8 cellular contexts compared by ENCODE assay signal in genomic region chr17:74493381-74493833, GRCh38. TPM values are rescaled to one million over a fixed set of nuclear protein-coding genes. Genes with fewer than 3 reads are reported as not detected.
DNase-seq lines count a peak whose midpoint lies in the region; ATAC-seq and TF ChIP-seq lines count a peak whose summit lies in the region.

No MANE protein-coding gene starts in this region.

- POLR2A ChIA-PET in SK-N-SH (lab: Yijun Ruan, JAX) = no interaction called here

- H3K9me3 ChIP-seq in Karpas-422 (ENCODE audit: low read length) (no peaks in the 10 kb centered on the region), SK-N-SH (peaks cover 2% of the 10 kb centered on the region; the same call in 1 of the 2 replicates), ovary (no peaks in the 10 kb centered on the region), aorta (ENCODE audit: control insufficient read depth, low read length) (no peaks in the 10 kb centered on the region)

- ATAC-seq in aorta (ENCODE audit: low FRiP score) (peak; percentile 78), GM18519 (IDR thresholded peaks at IDR 0.05; ENCODE audit: low FRiP score, unreplicated experiment) (no peak)

- H2AFZ ChIP-seq in Karpas-422 (ENCODE audit: low read length) (no peak overlapping the region), SK-N-SH (ENCODE audit: low read depth) (no peak overlapping the region)

- H3K9ac ChIP-seq in Karpas-422 (ENCODE audit: low read length) (no peak overlapping the region), SK-N-SH (no peak overlapping the region)

- H3K4me3 Mint-ChIP-seq in activated naive CD4-positive, alpha-beta T cell treated with anti-CD3 and anti-CD28 coated beads, Interleukin-2, amount 10 ng/mL, durations not matched to agents 7 days and 5 days = no peak overlapping the region
- no peak overlapping the region for H3K4me3 Mint-ChIP-seq in glutamatergic neuron (ENCODE audit: unreplicated experiment)

- no peaks in the 10 kb centered on the region for H4K20me1 ChIP-seq in Karpas-422 (ENCODE audit: insufficient read depth, low read depth, low read length)
- no peaks in the 10 kb centered on the region for H4K20me1 ChIP-seq in SK-N-SH (ENCODE audit: insufficient read depth)

- H3K79me2 ChIP-seq in Karpas-422 (ENCODE audit: low read length) (no peaks in the 10 kb centered on the region), SK-N-SH (ENCODE audit: insufficient read depth) (no peaks in the 10 kb centered on the region)

- DNase-seq in GDM1 (lab: John Stamatoyannopoulos, UW) (peak; percentile 54), Karpas-422 (peak; percentile 72), SK-N-SH (peak; percentile 81), glutamatergic neuron (peak; percentile 87), ovary (peak; percentile 16 to 71 (median 51)), aorta (peak; percentile 77 to 85)
- peak; percentile 80 for DNase-seq in activated naive CD4-positive, alpha-beta T cell treated with anti-CD3 and anti-CD28 coated beads, Interleukin-2, amount 10 ng/mL, durations not matched to agents 7 days and 5 days

- CTCF ChIA-PET in SK-N-SH (lab: Yijun Ruan, JAX) = interaction anchor here (0.6 to 8.8 kb wide), 25 partner anchors 9 to 192 kb away, joined by 3 to 85 read pairs (median 5); partner anchors contain the start of genes BTBD17, CD300C and GPR142
- CTCF ChIA-PET in activated naive CD4-positive, alpha-beta T cell treated with anti-CD3 and anti-CD28 coated beads, Interleukin-2, amount 10 ng/mL, durations not matched to agents 7 days and 5 days (lab: Charles Lee) = interaction anchor here (0.9 to 5.1 kb wide), 7 partner anchors 9 to 126 kb away, joined by 3 to 55 read pairs (median 6); partner anchors contain the start of gene GPR142

- intact Hi-C loops in ovary (cut with DNase I) (no loop called here), aorta (cut with DNase I) (loop anchor here (2.0 to 5.0 kb wide), 2 partner anchors 125 to 126 kb away; partner anchors contain the start of gene GPR142 (in 1 of the 2))

- peaks cover 52% of the 10 kb centered on the region for H3K27me3 Mint-ChIP-seq in activated naive CD4-positive, alpha-beta T cell treated with anti-CD3 and anti-CD28 coated beads, Interleukin-2, amount 10 ng/mL, durations not matched to agents 7 days and 5 days
- peaks cover 4% of the 10 kb centered on the region for H3K27me3 Mint-ChIP-seq in glutamatergic neuron (ENCODE audit: unreplicated experiment)

- H3K36me3 ChIP-seq in Karpas-422 (ENCODE audit: insufficient read depth, low read length) (no peaks in the 10 kb centered on the region), SK-N-SH (replicated peaks in 1 of 2; ENCODE audit: control insufficient read depth in 1 of 2, insufficient read depth in 2 of 2, low read length in 1 of 2) (no peaks in the 10 kb centered on the region), ovary (no peaks in the 10 kb centered on the region), aorta (ENCODE audit: control insufficient read depth in 1 of 2, insufficient read depth in 2 of 2, low read length in 1 of 2) (no peaks in the 10 kb centered on the region)

- peaks cover 5% of the 10 kb centered on the region for H3K36me3 Mint-ChIP-seq in activated naive CD4-positive, alpha-beta T cell treated with anti-CD3 and anti-CD28 coated beads, Interleukin-2, amount 10 ng/mL, durations not matched to agents 7 days and 5 days
- H3K36me3 Mint-ChIP-seq in glutamatergic neuron (ENCODE audit: unreplicated experiment) = peaks cover 9% of the 10 kb centered on the region

- peak; percentile 94 for TF ChIP-seq RAD21 in SK-N-SH (IDR thresholded peaks at IDR 0.05; ENCODE audit: low read length)

- H3K4me1 Mint-ChIP-seq in activated naive CD4-positive, alpha-beta T cell treated with anti-CD3 and anti-CD28 coated beads, Interleukin-2, amount 10 ng/mL, durations not matched to agents 7 days and 5 days = peaks cover 8% of the 10 kb centered on the region
- peaks cover 4% of the 10 kb centered on the region for H3K4me1 Mint-ChIP-seq in glutamatergic neuron (ENCODE audit: low read depth, unreplicated experiment)

- TF ChIP-seq EP300 in SK-N-SH (IDR thresholded peaks at IDR 0.05; ENCODE audit: borderline replicate concordance in 1 of 2, low read depth in 1 of 2, low read length in 1 of 2) (no peak), ovary (IDR thresholded peaks at IDR 0.05) (no peak)

- no peaks in the 10 kb centered on the region for H3K27me3 ChIP-seq in Karpas-422 (ENCODE audit: low read length)
- H3K27me3 ChIP-seq in SK-N-SH (ENCODE audit: insufficient read depth) = no peaks in the 10 kb centered on the region
- no peaks in the 10 kb centered on the region for H3K27me3 ChIP-seq in ovary
- no peaks in the 10 kb centered on the region for H3K27me3 ChIP-seq in aorta (ENCODE audit: control insufficient read depth in 1 of 2, insufficient read depth in 2 of 2, low read length in 1 of 2)

- TF ChIP-seq CTCF in SK-N-SH (IDR thresholded peaks at IDR 0.05) = peak; percentile 74
- peak; percentile 91 for TF ChIP-seq CTCF in glutamatergic neuron (IDR thresholded peaks at IDR 0.05; ENCODE audit: partially characterized antibody, unreplicated experiment)
- peak; percentile 10 to 66 (median 22) for TF ChIP-seq CTCF in ovary (IDR thresholded peaks at IDR 0.05)

- TF ChIP-seq POLR2A in ovary (IDR thresholded peaks at IDR 0.05) = no peak

- no peaks in the 10 kb centered on the region for H3F3A ChIP-seq in SK-N-SH (replicated peaks; ENCODE audit: insufficient read depth)

- no peak overlapping the region for H3K4me2 ChIP-seq in Karpas-422 (ENCODE audit: low read depth, low read length, poor library complexity, severe bottlenecking)
- H3K4me2 ChIP-seq in SK-N-SH = no peak overlapping the region

- no peak overlapping the region for H3K27ac Mint-ChIP-seq in activated naive CD4-positive, alpha-beta T cell treated with anti-CD3 and anti-CD28 coated beads, Interleukin-2, amount 10 ng/mL, durations not matched to agents 7 days and 5 days
- no peak overlapping the region for H3K27ac Mint-ChIP-seq in glutamatergic neuron (ENCODE audit: unreplicated experiment)

- peaks cover 3% of the 10 kb centered on the region for H3K9me3 Mint-ChIP-seq in activated naive CD4-positive, alpha-beta T cell treated with anti-CD3 and anti-CD28 coated beads, Interleukin-2, amount 10 ng/mL, durations not matched to agents 7 days and 5 days
- no peaks in the 10 kb centered on the region for H3K9me3 Mint-ChIP-seq in glutamatergic neuron (ENCODE audit: unreplicated experiment)

- H3K4me3 ChIP-seq in Karpas-422 (ENCODE audit: low read length) (no peak overlapping the region), SK-N-SH (ENCODE audit: low read depth in 2 of 2, low read length in 1 of 2) (no peak overlapping the region; a peak in 1 of 4 replicates), ovary (no peak overlapping the region), aorta (ENCODE audit: low read length in 2 of 2) (no peak overlapping the region)

- 34% methylated on average over 11 of the region's 11 CpGs for WGBS in SK-N-SH (ENCODE audit: low lambda C conversion rate)
- 27 to 33% (median 29%) methylated on average over 11 of the region's 11 CpGs for WGBS in ovary, 3 donors
- 10 to 24% methylated on average over 11 of the region's 11 CpGs for WGBS in aorta, 2 donors

- H3K27ac ChIP-seq in Karpas-422 (ENCODE audit: low read length) (no peak overlapping the region), SK-N-SH (ENCODE audit: low read depth in 2 of 2, low read length in 1 of 2) (no peak overlapping the region), ovary (no peak overlapping the region), aorta (ENCODE audit: low read depth in 1 of 2, low read length in 2 of 2) (no peak overlapping the region)

- H3K9me2 ChIP-seq in Karpas-422 (replicated peaks; ENCODE audit: insufficient read depth, low read length) = no peaks in the 10 kb centered on the region
- H3K9me2 ChIP-seq in SK-N-SH = no peaks in the 10 kb centered on the region

- no peaks in the 10 kb centered on the region for H3K4me1 ChIP-seq in Karpas-422 (ENCODE audit: low read length)
- no peaks in the 10 kb centered on the region for H3K4me1 ChIP-seq in SK-N-SH (ENCODE audit: control insufficient read depth in 1 of 2, insufficient read depth in 2 of 2, low read depth in 1 of 2, low read length in 1 of 2)
- no peaks in the 10 kb centered on the region for H3K4me1 ChIP-seq in ovary (ENCODE audit: insufficient read depth)
- H3K4me1 ChIP-seq in aorta (ENCODE audit: control insufficient read depth in 1 of 2, insufficient read depth in 2 of 2, low read length in 2 of 2) = no peaks in the 10 kb centered on the region

TF ChIP-seq in SK-N-SH, 30 proteins besides CTCF, POLR2A, EP300 and RAD21:
- no peak for TF ChIP-seq JUND (IDR thresholded peaks at IDR 0.05)
- peak; percentile 79 for TF ChIP-seq SMC3 (IDR thresholded peaks at IDR 0.05; ENCODE audit: low read depth, low read length)
TF ChIP-seq in SK-N-SH: peak in this region for 1.

RNA-seq across cellular contexts. Expression of gene CD300A, which starts 27.0 kb away (rescaled TPM):
- total RNA-seq in Karpas-422 (2014; rRNA removed; shearing (Covaris generic); ENCODE audit: low replicate concordance) = not detected in 2 replicates
- not detected in 2 replicates for polyA plus RNA-seq in SK-N-SH (2012; rRNA removed)
- not detected in 2 replicates for polyA plus RNA-seq in SK-N-SH (2012; cell fraction: cytosol; rRNA removed)
- polyA plus RNA-seq in SK-N-SH (2012; cell fraction: nucleus; rRNA removed) = not detected in 2 replicates
- total RNA-seq in glutamatergic neuron (ENCODE audit: unreplicated experiment) = 0.25 TPM
- total RNA-seq in ovary = 1 to 10 TPM; 1.4 to 5.5 (median 2.1) TPM
- 1 to 10 TPM; 1.5 to 4.8 TPM for polyA plus RNA-seq in ovary
- 10 to 100 TPM; 10.3 to 10.4 TPM for total RNA-seq in aorta
- 1 to 10 TPM; 2.6 to 9.1 TPM for polyA plus RNA-seq in aorta

RNA-seq across cellular contexts. Expression of gene CD300LB, which starts 37.9 kb away (rescaled TPM):
- total RNA-seq in Karpas-422 (2014; rRNA removed; shearing (Covaris generic); ENCODE audit: low replicate concordance) = not detected in 2 replicates
- polyA plus RNA-seq in SK-N-SH (2012; rRNA removed) = not detected in 2 replicates
- not detected in 2 replicates for polyA plus RNA-seq in SK-N-SH (2012; cell fraction: cytosol; rRNA removed)
- polyA plus RNA-seq in SK-N-SH (2012; cell fraction: nucleus; rRNA removed) = not detected in 2 replicates
- total RNA-seq in glutamatergic neuron (ENCODE audit: unreplicated experiment) = not detected
- total RNA-seq in ovary = under 1 TPM in 5 of 7 donors, not detected in 2; 0.13 to 0.69 (median 0.27) TPM
- polyA plus RNA-seq in ovary = under 1 TPM; 0.11 to 0.43 TPM
- 1 to 10 TPM; 1.3 to 1.6 TPM for total RNA-seq in aorta
- 1 to 10 TPM in 1 of 2 donors, not detected in 1; 1.1 TPM for polyA plus RNA-seq in aorta

RNA-seq across cellular contexts. Expression of gene CD300C, which starts 52.5 kb away (rescaled TPM):
- not detected in 2 replicates for total RNA-seq in Karpas-422 (2014; rRNA removed; shearing (Covaris generic); ENCODE audit: low replicate concordance)
- polyA plus RNA-seq in SK-N-SH (2012; rRNA removed) = not detected in 2 replicates
- not detected in 2 replicates for polyA plus RNA-seq in SK-N-SH (2012; cell fraction: cytosol; rRNA removed)
- polyA plus RNA-seq in SK-N-SH (2012; cell fraction: nucleus; rRNA removed) = not detected in 2 replicates
- not detected for total RNA-seq in glutamatergic neuron (ENCODE audit: unreplicated experiment)
- total RNA-seq in ovary = 1 to 10 TPM in 2 of 7 donors, under 1 TPM in 4, not detected in 1; 0.18 to 1.6 (median 0.64) TPM
- under 1 TPM; 0.40 to 0.52 TPM for polyA plus RNA-seq in ovary
- 1 to 10 TPM; 2.2 to 2.9 TPM for total RNA-seq in aorta
- under 1 TPM; 0.28 to 0.88 TPM for polyA plus RNA-seq in aorta

Comparison
In these comparisons a context has a peak if more than half of its experiments do, and no peak if none do; other contexts are left out.
1. CTCF ChIP-seq: peak in every context shown above with its lines; median percentile 91 in glutamatergic neuron; 74 in SK-N-SH; 22 in ovary.
2. intact Hi-C loops: an anchor here in aorta (2.0 to 5.0 kb wide); none called in ovary.